1 cellular context compared by ENCODE assay signal in the genomic region with DNA sequence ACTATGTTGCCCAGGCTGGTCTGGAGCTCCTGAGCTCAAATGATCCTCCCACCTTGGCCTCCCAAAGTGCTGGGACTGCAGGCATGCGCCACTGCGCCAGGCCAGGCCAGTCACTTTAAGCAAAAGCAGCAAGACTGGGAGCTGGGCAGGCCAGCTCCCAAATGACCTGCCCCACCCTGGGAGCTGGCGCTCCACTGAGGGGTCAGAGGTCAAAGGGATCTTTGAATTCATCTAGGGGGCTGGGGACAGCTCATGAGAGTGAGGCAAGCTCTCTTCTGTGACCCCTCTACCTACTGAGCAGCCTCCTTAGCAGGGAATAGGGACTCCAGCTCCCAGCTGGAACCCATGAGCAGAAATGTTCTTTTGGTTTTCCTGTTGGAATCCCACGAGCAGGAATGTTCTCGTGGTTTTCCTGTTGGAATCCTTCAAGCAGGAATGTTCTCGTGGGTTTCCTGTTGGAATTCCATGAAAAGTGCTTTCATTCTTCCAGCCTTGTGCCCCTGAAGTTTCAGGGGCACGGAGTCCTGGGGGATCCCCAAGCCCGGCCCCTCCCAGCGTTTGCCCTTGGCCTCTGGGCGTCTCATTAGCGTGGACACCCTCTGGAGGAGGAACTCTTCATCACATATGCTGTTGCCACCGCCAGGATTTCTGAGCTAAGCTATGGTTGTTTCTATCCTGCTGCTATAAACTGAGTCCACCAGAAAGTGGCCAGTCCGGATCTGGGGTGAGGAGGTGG.
TF ChIP-seq lines count a peak whose summit lies in the region.

No MANE protein-coding gene starts in this region.

TF ChIP-seq in WTC11, 78 proteins besides CTCF, POLR2A, EP300 and RAD21 (continued from another document):
- TF ChIP-seq, protein P1, sequence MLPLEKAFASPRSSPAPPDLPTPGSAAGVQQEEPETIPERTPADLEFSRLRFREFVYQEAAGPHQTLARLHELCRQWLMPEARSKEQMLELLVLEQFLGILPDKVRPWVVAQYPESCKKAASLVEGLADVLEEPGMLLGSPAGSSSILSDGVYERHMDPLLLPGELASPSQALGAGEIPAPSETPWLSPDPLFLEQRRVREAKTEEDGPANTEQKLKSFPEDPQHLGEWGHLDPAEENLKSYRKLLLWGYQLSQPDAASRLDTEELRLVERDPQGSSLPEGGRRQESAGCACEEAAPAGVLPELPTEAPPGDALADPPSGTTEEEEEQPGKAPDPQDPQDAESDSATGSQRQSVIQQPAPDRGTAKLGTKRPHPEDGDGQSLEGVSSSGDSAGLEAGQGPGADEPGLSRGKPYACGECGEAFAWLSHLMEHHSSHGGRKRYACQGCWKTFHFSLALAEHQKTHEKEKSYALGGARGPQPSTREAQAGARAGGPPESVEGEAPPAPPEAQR (CRISPR knock-in tag; IDR thresholded peaks at IDR 0.05): no peak
